ENCODE assay signal across 8 cellular contexts in the genomic region with DNA sequence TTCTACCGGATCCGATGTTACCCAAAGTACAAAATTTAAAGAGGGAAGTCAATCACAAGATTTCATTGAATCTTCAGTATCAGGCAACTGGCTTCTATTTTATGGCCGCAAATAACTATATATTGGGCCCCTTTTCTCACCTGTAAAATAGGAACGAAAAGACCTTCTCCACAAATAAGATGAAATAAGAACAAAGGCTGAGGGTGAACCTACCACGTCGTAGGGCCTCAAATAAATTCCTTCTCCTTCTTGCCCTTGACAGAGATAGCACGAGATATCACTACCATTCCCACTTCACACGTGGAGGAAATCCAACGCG. TPM values are rescaled to one million over a fixed set of nuclear protein-coding genes. Genes with fewer than 3 reads are reported as not detected.
A peak's percentile ranks its signal among the peaks of the same experiment; 100 is the strongest.
DNase-seq lines count a peak whose midpoint lies in the region; ATAC-seq and TF ChIP-seq lines count a peak whose summit lies in the region.

No MANE protein-coding gene starts in this region.

- no peaks in the 10 kb centered on the region for H3K9me3 ChIP-seq in BLaER1
- no peaks in the 10 kb centered on the region for H3K9me3 ChIP-seq in Loucy (ENCODE audit: insufficient read depth, low read depth, low read length)

- intact Hi-C loops in dorsolateral prefrontal cortex (cut with DNase I), result loop anchor here (1.0 to 10.0 kb wide), 3 partner anchors 63 to 1409 kb away; a partner anchor contains a TSS

- H3F3A ChIP-seq in Loucy (ENCODE audit: low read depth), result no peaks in the 10 kb centered on the region

- H3K27ac Mint-ChIP-seq in nephron, result peak overlapping the region; percentile 96 to 99 (median 99)

- peaks cover 36% of the 10 kb centered on the region for H3K36me3 ChIP-seq in BLaER1
- H3K36me3 ChIP-seq in Loucy (ENCODE audit: insufficient read depth, low read length), result no peaks in the 10 kb centered on the region

- no peak for ATAC-seq in GM21717 (IDR thresholded peaks at IDR 0.05; ENCODE audit: unreplicated experiment)

- peaks cover 32% of the 10 kb centered on the region for H3K4me1 Mint-ChIP-seq in nephron

- no peaks in the 10 kb centered on the region for H3K9me3 Mint-ChIP-seq in nephron

- H4K20me1 ChIP-seq in BLaER1 (peaks cover 21% of the 10 kb centered on the region), Loucy (ENCODE audit: insufficient read depth, low read length, poor library complexity, severe bottlenecking) (peaks cover 31% of the 10 kb centered on the region)

- H3K9ac ChIP-seq in BLaER1 (peak overlapping the region; percentile 97), Loucy (ENCODE audit: low read depth, low read length, poor library complexity, severe bottlenecking) (peak overlapping the region; percentile 96)

- DNase-seq in dorsolateral prefrontal cortex (no peak), SHP77 (lab: John Stamatoyannopoulos, UW) (no peak), D341Med (ENCODE audit: low spot score) (no peak)
- DNase-seq in NK-92 treated with Interleukin-12 subunit alpha and Interleukin-12 subunit beta, amount 100 ng/mL, for 24 hours (lab: John Stamatoyannopoulos, UW), result no peak

- H3K79me2 ChIP-seq in Loucy (ENCODE audit: insufficient read depth, low read length), result peaks cover 63% of the 10 kb centered on the region

- H3K27me3 Mint-ChIP-seq in nephron (ENCODE audit: low read depth), result no peaks in the 10 kb centered on the region

- TF ChIP-seq CTCF in Loucy (conservative IDR thresholded peaks at IDR 0.05; ENCODE audit: low read length) (no peak), dorsolateral prefrontal cortex (IDR thresholded peaks at IDR 0.05 in 54 of 56, conservative IDR thresholded peaks at IDR 0.05 in 2 of 56; ENCODE audit: low read depth in 1 of 56, partially characterized antibody in 56 of 56) (no peak), nephron (IDR thresholded peaks at IDR 0.05; ENCODE audit: unreplicated experiment in 3 of 3) (no peak)

- no peaks in the 10 kb centered on the region for H3K27me3 ChIP-seq in BLaER1
- H3K27me3 ChIP-seq in Loucy (ENCODE audit: insufficient read depth, low read length, poor library complexity, severe bottlenecking), result no peaks in the 10 kb centered on the region
- no peaks in the 10 kb centered on the region for H3K27me3 ChIP-seq in dorsolateral prefrontal cortex

- peaks cover 27% of the 10 kb centered on the region for H3K36me3 Mint-ChIP-seq in nephron (ENCODE audit: low read depth)

- H3K4me2 ChIP-seq in BLaER1 (peak overlapping the region; percentile 90), Loucy (ENCODE audit: low read depth, low read length, poor library complexity, severe bottlenecking) (peak overlapping the region; percentile 79)

- H3K4me3 Mint-ChIP-seq in nephron, result peak overlapping the region; percentile 92 to 96 (median 95)

- H2AFZ ChIP-seq in Loucy (ENCODE audit: low read length), result peak overlapping the region; percentile 93

- no peaks in the 10 kb centered on the region for H3K9me2 ChIP-seq in Loucy (replicated peaks; ENCODE audit: low read depth, low read length)

- peak overlapping the region; percentile 94 for H3K27ac ChIP-seq in BLaER1
- H3K27ac ChIP-seq in dorsolateral prefrontal cortex, result peak overlapping the region; percentile 28 to 98 (median 93)

- H3K4me3 ChIP-seq in BLaER1, result peak overlapping the region; percentile 84
- peak overlapping the region; percentile 92 for H3K4me3 ChIP-seq in Loucy (ENCODE audit: low read length, poor library complexity, severe bottlenecking)
- H3K4me3 ChIP-seq in dorsolateral prefrontal cortex, result peak overlapping the region; percentile 62 to 100 (median 98)

- peaks cover 25% of the 10 kb centered on the region for H3K4me1 ChIP-seq in BLaER1
- peaks cover 40% of the 10 kb centered on the region for H3K4me1 ChIP-seq in Loucy (ENCODE audit: insufficient read depth, low read length, poor library complexity, severe bottlenecking)

RNA-seq across cellular contexts. Expression of a gene that starts 0.8 kb away (rescaled TPM):
- total RNA-seq in dorsolateral prefrontal cortex, result 10 to 100 TPM; 26.3 to 56.1 (median 37.3) TPM
